Comparison of ENCODE assay signal across 8 cellular contexts in the genomic region with DNA sequence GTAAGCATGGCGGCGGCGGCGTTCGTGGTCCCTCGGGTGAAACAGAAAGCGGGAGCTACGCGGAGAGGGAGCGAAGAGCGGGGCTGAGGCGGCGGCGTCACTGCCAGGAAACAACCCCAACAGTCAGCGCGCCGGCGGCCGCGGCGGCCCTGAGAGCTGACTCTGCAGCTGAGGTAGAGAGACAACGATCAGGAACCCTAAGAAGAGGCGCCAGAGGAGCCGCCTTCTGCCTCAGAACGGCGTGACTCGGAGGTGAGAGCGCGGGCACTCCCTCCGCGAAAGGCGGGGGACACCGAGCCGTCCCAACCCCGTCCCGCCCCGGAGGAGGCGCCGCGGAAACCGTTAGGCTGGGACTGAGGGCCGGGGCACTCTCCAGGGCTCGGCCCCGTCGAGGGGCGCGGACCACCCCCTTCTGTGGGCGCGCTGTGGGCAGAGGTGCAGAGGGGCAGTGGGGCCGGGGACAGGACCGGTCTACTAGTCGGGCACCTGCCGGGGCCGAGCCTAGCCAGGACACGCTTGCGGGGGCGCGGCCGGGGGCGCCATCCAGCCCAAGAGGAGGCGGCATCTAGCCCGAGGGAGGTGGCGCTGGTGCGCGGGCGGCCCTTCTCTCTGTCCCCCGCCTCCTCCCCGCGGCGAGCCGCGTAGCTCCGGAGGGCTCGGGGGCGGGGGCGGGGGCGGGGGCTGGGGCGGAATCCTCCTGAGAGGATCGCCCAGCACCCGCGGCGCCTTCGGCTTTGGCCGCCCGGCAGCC. TPM values are rescaled to one million over a fixed set of nuclear protein-coding genes. Genes with fewer than 3 reads are reported as not detected.
DNase-seq lines count a peak whose midpoint lies in the region; ATAC-seq and TF ChIP-seq lines count a peak whose summit lies in the region.

No MANE protein-coding gene starts in this region.

- peak overlapping the region; percentile 94 for H3K27ac ChIP-seq in layer of hippocampus (ENCODE audit: low read depth, low read length)

- H3K27me3 Mint-ChIP-seq in chondrocyte (ENCODE audit: low read depth), result no peaks in the 10 kb centered on the region

- DNase-seq in AML-193 (lab: John Stamatoyannopoulos, UW), result peak; percentile 88 to 89
- peak; percentile 15 to 70 for DNase-seq in NCI-H446 (lab: John Stamatoyannopoulos, UW)
- DNase-seq in activated CD4-positive, alpha-beta T cell treated with anti-CD3 and anti-CD28 coated beads for 24 hours (ENCODE audit: low read depth in 2 of 2), result peak; percentile 75 to 82
- DNase-seq in chondrocyte (ENCODE audit: low spot score), result peak; percentile 95
- peak; percentile 71 to 84 (median 74) for DNase-seq in stimulated activated CD4-positive, alpha-beta T cell treated with anti-CD3 and anti-CD28 coated beads, Interleukin-1b, Interleukin-23, amount 100 ng/mL, for 24 hours (ENCODE audit: low read depth in 4 of 4, low spot score in 1 of 4)

- peaks cover 42% of the 10 kb centered on the region for H3K4me1 Mint-ChIP-seq in chondrocyte (ENCODE audit: low read depth)

- peak; percentile 56 for ATAC-seq in GM19025 (IDR thresholded peaks at IDR 0.05; ENCODE audit: low read depth, unreplicated experiment)
- peak; percentile 55 for ATAC-seq in HG03196 (IDR thresholded peaks at IDR 0.05; ENCODE audit: unreplicated experiment)

- H3K27ac Mint-ChIP-seq in chondrocyte (ENCODE audit: unreplicated experiment), result peak overlapping the region; percentile 98

- peaks cover 7% of the 10 kb centered on the region for H3K36me3 Mint-ChIP-seq in chondrocyte (ENCODE audit: low read depth)

- no peaks in the 10 kb centered on the region for H3K27me3 ChIP-seq in layer of hippocampus (ENCODE audit: control insufficient read depth, insufficient read depth, low read length)

- peak; percentile 51 for TF ChIP-seq CTCF in chondrocyte (IDR thresholded peaks at IDR 0.05)

- H3K9me3 Mint-ChIP-seq in chondrocyte (ENCODE audit: low read depth), result peaks cover 13% of the 10 kb centered on the region

- peak overlapping the region; percentile 98 for H3K4me3 Mint-ChIP-seq in chondrocyte (ENCODE audit: unreplicated experiment)

RNA-seq across cellular contexts. Expression of a gene that starts 0.4 kb away (rescaled TPM):
- 34.3 to 52.4 TPM (median 34.4 TPM) in 3 replicates for total RNA-seq in chondrocyte

Comparison
In these comparisons a context has a peak if more than half of its experiments do, and no peak if none do; other contexts are left out.
1. Peak in every context shown above with its lines: DNase-seq, ATAC-seq and H3K27ac ChIP-seq.
2. DNase-seq: peak in every context shown above with its lines; median percentile 95 in chondrocyte; 88 in AML-193; 78 in activated CD4-positive, alpha-beta T cell treated with anti-CD3 and anti-CD28 coated beads for 24 hours; 74 in stimulated activated CD4-positive, alpha-beta T cell treated with anti-CD3 and anti-CD28 coated beads, Interleukin-1b, Interleukin-23, amount 100 ng/mL, for 24 hours; 42 in NCI-H446.